7 cellular contexts compared by ENCODE assay signal in genomic region chr11:65096926-65097325, GRCh38. TPM values are rescaled to one million over a fixed set of nuclear protein-coding genes. Genes with fewer than 3 reads are reported as not detected.
DNase-seq lines count a peak whose midpoint lies in the region; TF ChIP-seq lines count a peak whose summit lies in the region.
"Had no signal": no experiment of that assay in that cellular context is flagged by ENCODE, and none has a peak within 500 bp of the region (broad histone marks: within the 10 kb centered on the region; RNA-seq: fewer than 3 reads in every experiment).

No MANE protein-coding gene starts in this region.

- H3K4me1 ChIP-seq in MM.1S (ENCODE audit: low read length) (peaks cover 10% of the 10 kb centered on the region; the same call in 1 of the 2 replicates), skeletal muscle tissue (ENCODE audit: control insufficient read depth in 3 of 3, insufficient read depth in 3 of 3, low read length in 3 of 3) (peaks cover 12 to 28% (median 26%) of the 10 kb centered on the region in 3 donors)

- H3K4me3 Mint-ChIP-seq in endothelial cell (ENCODE audit: unreplicated experiment): peak overlapping the region; percentile 95

- H3F3A ChIP-seq in MM.1S (ENCODE audit: insufficient read depth, low read length): peaks cover 12% of the 10 kb centered on the region; the same call in 1 of the 2 replicates

- no peaks in the 10 kb centered on the region for H3K9me2 ChIP-seq in MM.1S (replicated peaks; ENCODE audit: insufficient read depth, low read length)

- peaks cover 6% of the 10 kb centered on the region for H3K27me3 Mint-ChIP-seq in endothelial cell (ENCODE audit: unreplicated experiment)

- H3K4me2 ChIP-seq in MM.1S (ENCODE audit: low read depth, low read length): peak overlapping the region; percentile 86

- no peaks in the 10 kb centered on the region for H4K20me1 ChIP-seq in MM.1S (ENCODE audit: insufficient read depth, low read length)

- peak overlapping the region; percentile 91; the same call in 1 of the 2 replicates for H3K27ac ChIP-seq in MM.1S (ENCODE audit: low read length)
- H3K27ac ChIP-seq in skeletal muscle tissue (ENCODE audit: low read depth, low read length): peak overlapping the region; percentile 88

- H3K9ac ChIP-seq in MM.1S (ENCODE audit: low read length) (peak overlapping the region; percentile 89; the same call in 1 of the 2 replicates), skeletal muscle tissue (ENCODE audit: low read depth in 1 of 3, low read length in 3 of 3) (peak overlapping the region; percentile 77 to 88 (median 87))

- H3K36me3 ChIP-seq in MM.1S (replicated peaks; ENCODE audit: insufficient read depth, low read length): no peaks in the 10 kb centered on the region
- peaks cover 0 to 6% (median 4%) of the 10 kb centered on the region in 3 donors for H3K36me3 ChIP-seq in skeletal muscle tissue (ENCODE audit: control insufficient read depth in 3 of 3, insufficient read depth in 3 of 3, low read length in 3 of 3)

- H3K4me1 Mint-ChIP-seq in endothelial cell (ENCODE audit: unreplicated experiment): peaks cover 5% of the 10 kb centered on the region

- TF ChIP-seq CTCF in MM.1S (IDR thresholded peaks at IDR 0.05; ENCODE audit: low read length): no peak
- no peak for TF ChIP-seq CTCF in endothelial cell (IDR thresholded peaks at IDR 0.05; ENCODE audit: unreplicated experiment)

- H3K9me3 ChIP-seq in MM.1S (replicated peaks; ENCODE audit: insufficient read depth, low read length) (no peaks in the 10 kb centered on the region), skeletal muscle tissue (ENCODE audit: control insufficient read depth in 3 of 3, low read length in 3 of 3) (no peaks in the 10 kb centered on the region)

- H3K79me2 ChIP-seq in MM.1S (ENCODE audit: low read length): peaks cover 47% of the 10 kb centered on the region

- no peak overlapping the region for H2AFZ ChIP-seq in MM.1S (ENCODE audit: low read length)

- H3K9me3 Mint-ChIP-seq in endothelial cell (ENCODE audit: unreplicated experiment): no peaks in the 10 kb centered on the region

- DNase-seq in MM.1S: no peak
- DNase-seq in endothelial cell (ENCODE audit: low spot score): no peak
- no peak for DNase-seq in KG1 (lab: John Stamatoyannopoulos, UW)
- DNase-seq in GM19238 (ENCODE audit: insufficient read length, low spot score): no peak
- no peak for DNase-seq in iPS-NIHi7 (ENCODE audit: extremely low spot score)

- no peak overlapping the region for H3K27ac Mint-ChIP-seq in endothelial cell (ENCODE audit: unreplicated experiment)

- no peaks in the 10 kb centered on the region for H3K27me3 ChIP-seq in MM.1S (replicated peaks; ENCODE audit: insufficient read depth, low read length)
- H3K27me3 ChIP-seq in skeletal muscle tissue (ENCODE audit: control insufficient read depth in 3 of 3, insufficient read depth in 3 of 3, low read length in 3 of 3): no peaks in the 10 kb centered on the region

- peak overlapping the region; percentile 84 for H3K4me3 ChIP-seq in MM.1S (ENCODE audit: low read length)
- H3K4me3 ChIP-seq in skeletal muscle tissue (ENCODE audit: low read length in 3 of 3): peak overlapping the region; percentile 88 to 94 (median 90)

- no peaks in the 10 kb centered on the region for H3K36me3 Mint-ChIP-seq in endothelial cell (ENCODE audit: low read depth, unreplicated experiment)

RNA-seq across cellular contexts. Expression of gene VPS51, which starts 0.9 kb away (rescaled TPM):
- total RNA-seq in endothelial cell (ENCODE audit: unreplicated experiment) (161 TPM), skeletal muscle tissue (166 TPM)

RNA-seq across cellular contexts. Expression of gene ZFPL1, which starts 12.9 kb away (rescaled TPM):
- total RNA-seq in endothelial cell (ENCODE audit: unreplicated experiment) (25.9 TPM), skeletal muscle tissue (22.4 TPM)

RNA-seq across cellular contexts. Expression of gene CDCA5, which starts 13.1 kb away (rescaled TPM):
- 14.8 TPM for total RNA-seq in endothelial cell (ENCODE audit: unreplicated experiment)
- total RNA-seq in skeletal muscle tissue: 1.0 TPM
- total RNA-seq: mononuclear cell had no signal

RNA-seq across cellular contexts. Expression of gene TM7SF2, which starts 14.7 kb away (rescaled TPM):
- 35.6 TPM for total RNA-seq in endothelial cell (ENCODE audit: unreplicated experiment)
- 8.4 TPM for total RNA-seq in skeletal muscle tissue

RNA-seq across cellular contexts. Expression of gene ZNHIT2, which starts 20.6 kb away (rescaled TPM):
- total RNA-seq in endothelial cell (ENCODE audit: unreplicated experiment) (6.0 TPM), skeletal muscle tissue (4.2 TPM)
